ENCODE assay signal across 16 cellular contexts in the genomic region with DNA sequence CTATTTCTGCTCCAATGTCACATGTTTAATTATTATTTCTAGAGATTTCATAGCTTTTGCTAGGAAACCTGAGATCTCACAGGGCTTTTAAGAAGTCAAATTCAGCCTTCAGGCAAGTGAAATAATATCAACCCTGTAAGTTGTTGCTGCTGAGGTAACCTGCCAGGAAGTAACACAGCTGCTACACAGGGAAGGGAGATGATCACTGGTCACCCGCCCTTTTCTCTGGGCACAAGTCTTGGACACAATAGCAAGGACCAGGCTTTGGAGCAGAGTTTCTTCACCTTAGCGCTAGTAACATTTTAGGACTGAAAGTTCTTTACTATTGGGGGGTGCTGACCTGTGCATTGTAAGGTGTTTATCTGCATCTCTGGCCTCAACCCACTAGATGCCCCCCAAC. TPM values are rescaled to one million over a fixed set of nuclear protein-coding genes. Genes with fewer than 3 reads are reported as not detected.
DNase-seq lines count a peak whose midpoint lies in the region; ATAC-seq and TF ChIP-seq lines count a peak whose summit lies in the region.
"Had no signal": no experiment of that assay in that cellular context is flagged by ENCODE, and none has a peak within 500 bp of the region (broad histone marks: within the 10 kb centered on the region; RNA-seq: fewer than 3 reads in every experiment).

No MANE protein-coding gene starts in this region.

- H3K4me1 ChIP-seq in MM.1S (ENCODE audit: low read length) = peaks cover 55% of the 10 kb centered on the region
- H3K4me1 ChIP-seq in smooth muscle cell (ENCODE audit: low read depth) = peaks cover 15% of the 10 kb centered on the region
- H3K4me1 ChIP-seq in right cardiac atrium (ENCODE audit: control insufficient read depth, insufficient read depth, low read length) = peaks cover 5% of the 10 kb centered on the region

- H3K36me3 Mint-ChIP-seq in activated CD4-positive, alpha-beta T cell treated with anti-CD3 and anti-CD28 coated beads, Interleukin-2, amount 10 ng/mL, durations not matched to agents 7 days and 5 days (ENCODE audit: low read depth) = peaks cover 23% of the 10 kb centered on the region
- H3K36me3 Mint-ChIP-seq in activated naive CD8-positive, alpha-beta T cell treated with anti-CD3 and anti-CD28 coated beads, Interleukin-2, amount 50 U/mL, for 24 hours (ENCODE audit: low read depth) = peaks cover 69% of the 10 kb centered on the region

- H3K79me2 ChIP-seq in MM.1S (ENCODE audit: low read length) (peaks cover 88% of the 10 kb centered on the region), smooth muscle cell (ENCODE audit: low read depth) (peaks cover 82% of the 10 kb centered on the region)

- peak overlapping the region; percentile 88; the same call in 1 of the 2 replicates for H3K9ac ChIP-seq in MM.1S (ENCODE audit: low read length)
- H3K9ac ChIP-seq in smooth muscle cell (ENCODE audit: low read depth) = no peak overlapping the region

- TF ChIP-seq CTCF in MM.1S (IDR thresholded peaks at IDR 0.05; ENCODE audit: low read length) (no peak), smooth muscle cell (IDR thresholded peaks at IDR 0.05; ENCODE audit: borderline replicate concordance, insufficient read depth, poor library complexity, severe bottlenecking) (no peak)

- H3K27me3 ChIP-seq in MM.1S (replicated peaks; ENCODE audit: insufficient read depth, low read length) (no peaks in the 10 kb centered on the region), smooth muscle cell (ENCODE audit: low read depth) (no peaks in the 10 kb centered on the region), right cardiac atrium (ENCODE audit: control insufficient read depth, insufficient read depth) (no peaks in the 10 kb centered on the region)
- H3K27me3 ChIP-seq: sigmoid colon had no signal

- 95% methylated on average over 2 of the region's 2 CpGs for WGBS in smooth muscle cell (ENCODE audit: low lambda C conversion rate)
- 86% methylated on average over 2 of the region's 2 CpGs for WGBS in right cardiac atrium

- DNase-seq in activated CD4-positive, alpha-beta T cell treated with anti-CD3 and anti-CD28 coated beads, Interleukin-2, amount 10 ng/mL, durations not matched to agents 7 days and 5 days = no peak
- DNase-seq in activated CD4-positive, alpha-beta T cell treated with anti-CD3 and anti-CD28 coated beads for 48 hours = no peak
- no peak for DNase-seq in MM.1S
- no peak for DNase-seq in activated naive CD8-positive, alpha-beta T cell treated with anti-CD3 and anti-CD28 coated beads, Interleukin-2, amount 50 U/mL, for 24 hours
- DNase-seq in smooth muscle cell (lab: John Stamatoyannopoulos, UW; ENCODE audit: unreplicated experiment) = no peak
- no peak for DNase-seq in right cardiac atrium
- no peak for DNase-seq in NCI-H2196 (lab: John Stamatoyannopoulos, UW; ENCODE audit: unreplicated experiment)
- DNase-seq: HCEC 1CT; Karpas-422; NCI-H187; NCI-H526; sigmoid colon; stimulated activated naive CD4-positive, alpha-beta T cell treated with Interleukin-2 at 50 U/mL for 16 hours; T1000 had no signal

- H3K4me3 ChIP-seq in MM.1S (ENCODE audit: low read length) (peak overlapping the region; percentile 87), smooth muscle cell (peak overlapping the region; percentile 42), right cardiac atrium (ENCODE audit: low read length) (no peak overlapping the region)
- H3K4me3 ChIP-seq: sigmoid colon had no signal

- H3K27me3 Mint-ChIP-seq in activated CD4-positive, alpha-beta T cell treated with anti-CD3 and anti-CD28 coated beads, Interleukin-2, amount 10 ng/mL, durations not matched to agents 7 days and 5 days = no peaks in the 10 kb centered on the region
- H3K27me3 Mint-ChIP-seq in activated naive CD8-positive, alpha-beta T cell treated with anti-CD3 and anti-CD28 coated beads, Interleukin-2, amount 50 U/mL, for 24 hours = no peaks in the 10 kb centered on the region
- H3K27me3 Mint-ChIP-seq: dendritic cell treated with granulocyte-macrophage colony-stimulating factor and Interleukin-4, amounts not matched to agents 40 ng/mL and 50 ng/mL, for 4 days had no signal

- no peak overlapping the region for H2AFZ ChIP-seq in MM.1S (ENCODE audit: low read length)
- no peak overlapping the region for H2AFZ ChIP-seq in smooth muscle cell (ENCODE audit: low read depth)

- CTCF ChIA-PET in activated CD4-positive, alpha-beta T cell treated with anti-CD3 and anti-CD28 coated beads, Interleukin-2, amount 10 ng/mL, durations not matched to agents 7 days and 5 days (lab: Charles Lee) = no interaction called here

- peaks cover 12% of the 10 kb centered on the region; the same call in 1 of the 2 replicates for H3K36me3 ChIP-seq in MM.1S (replicated peaks; ENCODE audit: insufficient read depth, low read length)
- no peaks in the 10 kb centered on the region for H3K36me3 ChIP-seq in smooth muscle cell (ENCODE audit: low read depth)
- H3K36me3 ChIP-seq: sigmoid colon had no signal

- no peaks in the 10 kb centered on the region for H3K9me3 Mint-ChIP-seq in activated CD4-positive, alpha-beta T cell treated with anti-CD3 and anti-CD28 coated beads, Interleukin-2, amount 10 ng/mL, durations not matched to agents 7 days and 5 days
- H3K9me3 Mint-ChIP-seq in activated naive CD8-positive, alpha-beta T cell treated with anti-CD3 and anti-CD28 coated beads, Interleukin-2, amount 50 U/mL, for 24 hours = no peaks in the 10 kb centered on the region
- H3K9me3 Mint-ChIP-seq: dendritic cell treated with granulocyte-macrophage colony-stimulating factor and Interleukin-4, amounts not matched to agents 40 ng/mL and 50 ng/mL, for 4 days had no signal

- H4K20me1 ChIP-seq in MM.1S (ENCODE audit: insufficient read depth, low read length) = peaks cover 32% of the 10 kb centered on the region
- peaks cover 27% of the 10 kb centered on the region for H4K20me1 ChIP-seq in smooth muscle cell (ENCODE audit: low read depth)

- peak overlapping the region; percentile 84 for H3K27ac Mint-ChIP-seq in activated CD4-positive, alpha-beta T cell treated with anti-CD3 and anti-CD28 coated beads, Interleukin-2, amount 10 ng/mL, durations not matched to agents 7 days and 5 days
- peak overlapping the region; percentile 72 for H3K27ac Mint-ChIP-seq in activated naive CD8-positive, alpha-beta T cell treated with anti-CD3 and anti-CD28 coated beads, Interleukin-2, amount 50 U/mL, for 24 hours
- H3K27ac Mint-ChIP-seq: dendritic cell treated with granulocyte-macrophage colony-stimulating factor and Interleukin-4, amounts not matched to agents 40 ng/mL and 50 ng/mL, for 4 days had no signal

- H3K4me1 Mint-ChIP-seq in activated CD4-positive, alpha-beta T cell treated with anti-CD3 and anti-CD28 coated beads, Interleukin-2, amount 10 ng/mL, durations not matched to agents 7 days and 5 days = peaks cover 83% of the 10 kb centered on the region
- peaks cover 79% of the 10 kb centered on the region for H3K4me1 Mint-ChIP-seq in activated naive CD8-positive, alpha-beta T cell treated with anti-CD3 and anti-CD28 coated beads, Interleukin-2, amount 50 U/mL, for 24 hours

- H3K9me3 ChIP-seq in MM.1S (replicated peaks; ENCODE audit: insufficient read depth, low read length) (no peaks in the 10 kb centered on the region), smooth muscle cell (replicated peaks; ENCODE audit: low read depth) (no peaks in the 10 kb centered on the region), right cardiac atrium (ENCODE audit: control insufficient read depth, low read length) (no peaks in the 10 kb centered on the region)
- H3K9me3 ChIP-seq: sigmoid colon had no signal

- H3K27ac ChIP-seq in MM.1S (ENCODE audit: low read length) = no peak overlapping the region
- no peak overlapping the region for H3K27ac ChIP-seq in smooth muscle cell (ENCODE audit: low read depth)
- H3K27ac ChIP-seq in right cardiac atrium (ENCODE audit: low read length) = no peak overlapping the region

- intact Hi-C loops in right cardiac atrium (cut with DNase I) = no loop called here

- H3K4me3 Mint-ChIP-seq in activated CD4-positive, alpha-beta T cell treated with anti-CD3 and anti-CD28 coated beads, Interleukin-2, amount 10 ng/mL, durations not matched to agents 7 days and 5 days = peak overlapping the region; percentile 97
- peak overlapping the region; percentile 97 for H3K4me3 Mint-ChIP-seq in activated naive CD8-positive, alpha-beta T cell treated with anti-CD3 and anti-CD28 coated beads, Interleukin-2, amount 50 U/mL, for 24 hours

- H3F3A ChIP-seq in MM.1S (ENCODE audit: insufficient read depth, low read length) (peaks cover 26% of the 10 kb centered on the region), smooth muscle cell (ENCODE audit: low read depth) (peaks cover 3% of the 10 kb centered on the region)

- peak overlapping the region; percentile 85 for H3K4me2 ChIP-seq in MM.1S (ENCODE audit: low read depth, low read length)
- peak overlapping the region; percentile 85 for H3K4me2 ChIP-seq in smooth muscle cell

- POLR2A ChIA-PET in activated CD4-positive, alpha-beta T cell treated with anti-CD3 and anti-CD28 coated beads, Interleukin-2, amount 10 ng/mL, durations not matched to agents 7 days and 5 days (lab: Charles Lee) = no interaction called here

- H3K9me2 ChIP-seq in MM.1S (replicated peaks; ENCODE audit: insufficient read depth, low read length) = no peaks in the 10 kb centered on the region

- ATAC-seq in activated naive CD8-positive, alpha-beta T cell treated with anti-CD3 and anti-CD28 coated beads, Interleukin-2, amount 50 U/mL, for 24 hours = no peak
- ATAC-seq in right cardiac atrium = no peak
- no peak for ATAC-seq in HG03432 (IDR thresholded peaks at IDR 0.05; ENCODE audit: unreplicated experiment)

RNA-seq across cellular contexts. Expression of gene PTTG1, which starts 50.1 kb away (rescaled TPM):
- total RNA-seq in activated CD4-positive, alpha-beta T cell treated with anti-CD3 and anti-CD28 coated beads, Interleukin-2, amount 10 ng/mL, durations not matched to agents 7 days and 5 days = 100 to 1,000 TPM; 160 to 189 TPM
- total RNA-seq in smooth muscle cell = 61.5 and 98.7 TPM in 2 replicates
- 81.9 and 92.3 TPM in 2 replicates for polyA plus RNA-seq in smooth muscle cell
- total RNA-seq in right cardiac atrium = 1 to 10 TPM; 1.5 to 3.9 (median 2.5) TPM
- 2.9 TPM for polyA plus RNA-seq in right cardiac atrium

RNA-seq across cellular contexts. Expression of gene SLU7, which starts 52.9 kb away (rescaled TPM):
- total RNA-seq in activated CD4-positive, alpha-beta T cell treated with anti-CD3 and anti-CD28 coated beads, Interleukin-2, amount 10 ng/mL, durations not matched to agents 7 days and 5 days = 10 to 100 TPM; 63.5 to 64.6 TPM
- total RNA-seq in smooth muscle cell = 48.1 and 67.0 TPM in 2 replicates
- 46.3 and 50.3 TPM in 2 replicates for polyA plus RNA-seq in smooth muscle cell
- total RNA-seq in right cardiac atrium = 10 to 100 TPM; 43.6 to 57.6 (median 46.4) TPM
- polyA plus RNA-seq in right cardiac atrium = 25.8 TPM

Comparison
In these comparisons a context has a peak if more than half of its experiments do, and no peak if none do; other contexts are left out.
1. RNA of gene PTTG1, which starts 50.1 kb away (total RNA-seq): 160 to 189 TPM in activated CD4-positive, alpha-beta T cell treated with anti-CD3 and anti-CD28 coated beads, Interleukin-2, amount 10 ng/mL, durations not matched to agents 7 days and 5 days and 61.5 to 98.7 TPM in smooth muscle cell; 1.5 to 3.9 TPM in right cardiac atrium; every median in the first group is over 10 times any median in the second.